15 cellular contexts compared by ENCODE assay signal in genomic region chr9:21513431-21513830, GRCh38. TPM values are rescaled to one million over a fixed set of nuclear protein-coding genes. Genes with fewer than 3 reads are reported as not detected.
DNase-seq lines count a peak whose midpoint lies in the region; ATAC-seq and TF ChIP-seq lines count a peak whose summit lies in the region.
"Had no signal": no experiment of that assay in that cellular context is flagged by ENCODE, and none has a peak within 500 bp of the region (broad histone marks: within the 10 kb centered on the region; RNA-seq: fewer than 3 reads in every experiment).

No MANE protein-coding gene starts in this region.

- CTCF ChIA-PET in PC-3 (lab: Charles Lee): no interaction called here

- peaks cover 3% of the 10 kb centered on the region for H3F3A ChIP-seq in PC-3 (ENCODE audit: low read length, unreplicated experiment)

- H3K4me1 Mint-ChIP-seq in HFFc6 (ENCODE audit: low read depth): peaks cover 74% of the 10 kb centered on the region
- peaks cover 31% of the 10 kb centered on the region for H3K4me1 Mint-ChIP-seq in mesothelial cell of epicardium

- TF ChIP-seq CTCF in HFFc6 (IDR thresholded peaks at IDR 0.05) (no peak), mesothelial cell of epicardium (IDR thresholded peaks at IDR 0.05; ENCODE audit: unreplicated experiment) (no peak), PC-3 (conservative IDR thresholded peaks at IDR 0.05; ENCODE audit: low read depth, low read length) (no peak)

- no peak overlapping the region for H3K9ac ChIP-seq in PC-3 (ENCODE audit: low read length)

- DNase-seq in HFFc6: no peak
- DNase-seq in amniotic epithelial cell (ENCODE audit: low read depth): peak; percentile 29
- no peak for DNase-seq in epithelial cell of prostate (ENCODE audit: low read depth, low spot score)
- DNase-seq in mesothelial cell of epicardium (ENCODE audit: low spot score in 2 of 2, unreplicated experiment in 2 of 2): no peak
- DNase-seq in PC-3: no peak
- no peak for DNase-seq in LoVo (ENCODE audit: low spot score)
- DNase-seq: BE2C; CD4-positive, alpha-beta memory T cell; DMS79 had no signal

- no peaks in the 10 kb centered on the region for H3K9me3 ChIP-seq in PC-3 (ENCODE audit: low read length)
- H3K9me3 ChIP-seq: A549, BE2C had no signal

- H3K36me3 Mint-ChIP-seq in HFFc6 (ENCODE audit: low read depth) (peaks cover 36% of the 10 kb centered on the region), mesothelial cell of epicardium (peaks cover 4% of the 10 kb centered on the region)
- H3K36me3 Mint-ChIP-seq: CD4-positive, alpha-beta memory T cell had no signal

- H2AFZ ChIP-seq in PC-3 (ENCODE audit: low read length): no peak overlapping the region

- H3K4me3 ChIP-seq in PC-3 (ENCODE audit: low read length): no peak overlapping the region
- H3K4me3 ChIP-seq: A549, GM12878 had no signal

- peaks cover 14% of the 10 kb centered on the region for H3K4me1 ChIP-seq in PC-3 (ENCODE audit: insufficient read depth, low read length)
- H3K4me1 ChIP-seq: BE2C had no signal

- POLR2A ChIA-PET in PC-3 (lab: Charles Lee; ENCODE audit: unreplicated experiment): no interaction called here

- peaks cover 5% of the 10 kb centered on the region; the same call in 1 of the 2 replicates for H3K27me3 Mint-ChIP-seq in HFFc6 (ENCODE audit: insufficient read depth)
- H3K27me3 Mint-ChIP-seq in mesothelial cell of epicardium (ENCODE audit: low read depth): no peaks in the 10 kb centered on the region

- peaks cover 85% of the 10 kb centered on the region for H3K79me2 ChIP-seq in PC-3 (ENCODE audit: low read length)

- no peaks in the 10 kb centered on the region for H3K9me3 Mint-ChIP-seq in HFFc6
- no peaks in the 10 kb centered on the region for H3K9me3 Mint-ChIP-seq in mesothelial cell of epicardium
- H3K9me3 Mint-ChIP-seq: CD4-positive, alpha-beta memory T cell had no signal

- H3K27ac Mint-ChIP-seq in HFFc6 (peak overlapping the region; percentile 35), mesothelial cell of epicardium (peak overlapping the region; percentile 31)
- H3K27ac Mint-ChIP-seq: CD4-positive, alpha-beta memory T cell had no signal

- no peak overlapping the region for H3K4me2 ChIP-seq in PC-3 (ENCODE audit: low read length)
- H3K4me2 ChIP-seq: A549 had no signal

- ATAC-seq in GM18873 (IDR thresholded peaks at IDR 0.05; ENCODE audit: low FRiP score, unreplicated experiment) (no peak), PC-3 (no peak)
- ATAC-seq: A549, GM12878, HCT116 had no signal

- H3K4me3 Mint-ChIP-seq in HFFc6 (no peak overlapping the region), mesothelial cell of epicardium (no peak overlapping the region)
- H3K4me3 Mint-ChIP-seq: CD4-positive, alpha-beta memory T cell had no signal

- intact Hi-C loops in PC-3 (cut with micrococcal nuclease): no loop called here

- peaks cover 40% of the 10 kb centered on the region for H4K20me1 ChIP-seq in PC-3 (ENCODE audit: low read length)

- BruUV-seq in PC-3 (replicated peaks; lab: Mats Ljungman, UMichigan): no TSS peak

- peaks cover 34% of the 10 kb centered on the region for H3K36me3 ChIP-seq in PC-3 (ENCODE audit: low read depth, low read length)
- H3K36me3 ChIP-seq: BE2C had no signal

- H3K27me3 ChIP-seq in PC-3 (ENCODE audit: low read length): no peaks in the 10 kb centered on the region
- H3K27me3 ChIP-seq: BE2C had no signal

- H3K27ac ChIP-seq in epithelial cell of prostate: peak overlapping the region; percentile 24
- H3K27ac ChIP-seq in PC-3 (ENCODE audit: low read length): no peak overlapping the region
- H3K27ac ChIP-seq: A549, C4-2B had no signal

- H3K9me2 ChIP-seq in PC-3 (replicated peaks; ENCODE audit: low read length): no peaks in the 10 kb centered on the region

RNA-seq across cellular contexts. Expression of gene IFNE, which starts 31.3 kb away (rescaled TPM):
- 1 to 10 TPM in 3 of 6 experiments, under 1 TPM in 3; 0.74 to 2.3 (median 0.93) TPM for total RNA-seq in HFFc6 (2021; fragmentation: NEBNext Ultra II Directional; extraction: Animal tissue kit (Norgen Biotek cat#: 25700))
- 1.6 to 2.0 TPM (median 1.7 TPM) in 3 replicates for total RNA-seq in mesothelial cell of epicardium
- total RNA-seq in PC-3 (2014; rRNA removed): 0.33 and 1.6 TPM in 2 replicates
- total RNA-seq: CD4-positive, alpha-beta memory T cell; G401; GM12878 had no signal
